ENCODE assay signal across 1 cellular context in the genomic region with DNA sequence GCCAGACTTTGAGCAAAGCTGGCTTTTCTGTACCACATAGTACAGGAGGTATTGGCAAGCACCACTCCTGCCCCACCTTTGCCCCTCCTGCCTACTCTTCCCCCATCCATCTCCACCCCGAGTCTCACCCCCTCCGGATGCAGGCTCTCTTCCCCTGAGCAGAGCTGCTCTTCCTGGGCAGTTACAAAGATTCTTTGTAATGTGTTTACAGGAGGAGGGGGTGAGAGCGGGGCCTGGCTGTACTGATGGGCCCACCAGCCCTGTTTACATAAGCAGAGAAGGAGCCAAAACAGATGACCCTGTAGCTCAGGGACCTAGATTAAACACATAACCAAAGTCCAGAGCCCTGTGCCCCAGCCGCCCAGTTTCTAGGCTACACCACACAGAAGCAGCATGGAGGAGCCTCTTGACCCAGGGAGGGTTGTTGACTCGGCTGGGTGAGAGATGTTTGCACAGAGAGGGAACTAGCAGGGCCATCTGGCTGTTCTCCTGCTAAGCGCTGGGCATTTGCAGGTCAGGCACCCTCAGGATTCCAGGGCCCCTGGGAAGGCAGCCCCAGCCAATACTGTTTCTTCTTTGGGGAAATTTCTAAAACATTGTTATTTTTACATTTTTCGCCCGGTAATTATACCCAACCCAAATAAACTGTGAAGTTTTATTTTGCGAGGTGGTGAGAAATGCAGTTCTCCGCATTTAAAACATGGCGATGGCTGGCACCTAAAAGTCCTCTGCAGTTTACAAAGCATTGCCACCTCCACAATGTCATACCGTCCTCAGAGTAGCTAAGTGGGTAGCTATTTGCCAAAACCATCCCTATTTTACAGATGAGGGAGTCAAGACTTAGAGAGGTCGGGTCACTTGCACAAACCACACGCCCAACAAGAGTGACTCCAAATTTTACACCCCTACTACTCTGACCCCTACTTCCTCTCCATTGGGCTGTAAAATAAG.
TF ChIP-seq lines count a peak whose summit lies in the region.

No MANE protein-coding gene starts in this region.

TF ChIP-seq in HepG2, 621 proteins besides CTCF, POLR2A, EP300 and RAD21 (continued from another document and continues in another):
- TF ChIP-seq, protein P1, sequence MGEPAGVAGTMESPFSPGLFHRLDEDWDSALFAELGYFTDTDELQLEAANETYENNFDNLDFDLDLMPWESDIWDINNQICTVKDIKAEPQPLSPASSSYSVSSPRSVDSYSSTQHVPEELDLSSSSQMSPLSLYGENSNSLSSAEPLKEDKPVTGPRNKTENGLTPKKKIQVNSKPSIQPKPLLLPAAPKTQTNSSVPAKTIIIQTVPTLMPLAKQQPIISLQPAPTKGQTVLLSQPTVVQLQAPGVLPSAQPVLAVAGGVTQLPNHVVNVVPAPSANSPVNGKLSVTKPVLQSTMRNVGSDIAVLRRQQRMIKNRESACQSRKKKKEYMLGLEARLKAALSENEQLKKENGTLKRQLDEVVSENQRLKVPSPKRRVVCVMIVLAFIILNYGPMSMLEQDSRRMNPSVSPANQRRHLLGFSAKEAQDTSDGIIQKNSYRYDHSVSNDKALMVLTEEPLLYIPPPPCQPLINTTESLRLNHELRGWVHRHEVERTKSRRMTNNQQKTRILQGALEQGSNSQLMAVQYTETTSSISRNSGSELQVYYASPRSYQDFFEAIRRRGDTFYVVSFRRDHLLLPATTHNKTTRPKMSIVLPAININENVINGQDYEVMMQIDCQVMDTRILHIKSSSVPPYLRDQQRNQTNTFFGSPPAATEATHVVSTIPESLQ (CRISPR knock-in tag; conservative IDR thresholded peaks at IDR 0.05): no peak
- TF ChIP-seq STAT5B (CRISPR knock-in tag; IDR thresholded peaks at IDR 0.05) (0 out of 2 replicates have a peak, but pooled peaks have one; percentile 33), MEF2D (CRISPR knock-in tag; IDR thresholded peaks at IDR 0.05) (peak; percentile 89), HHEX (CRISPR knock-in tag; IDR thresholded peaks at IDR 0.05) (peak; percentile 55; the same call in 1 of the 2 replicates), GLI4 (CRISPR knock-in tag; IDR thresholded peaks at IDR 0.05; ENCODE audit: borderline replicate concordance) (no peak), KMT2B (CRISPR knock-in tag; IDR thresholded peaks at IDR 0.05) (no peak; the same call in 1 of the 2 replicates), ZNF841 (CRISPR knock-in tag; IDR thresholded peaks at IDR 0.05; ENCODE audit: borderline replicate concordance) (no peak), ZBTB7A (CRISPR knock-in tag; IDR thresholded peaks at IDR 0.05) (peak; percentile 69; the same call in 1 of the 2 replicates), ZNF44 (CRISPR knock-in tag; IDR thresholded peaks at IDR 0.05) (no peak), KLF9 (CRISPR knock-in tag; IDR thresholded peaks at IDR 0.05; ENCODE audit: low read depth) (no peak), LCORL (IDR thresholded peaks at IDR 0.05) (peak; percentile 81), LCORL (CRISPR knock-in tag; IDR thresholded peaks at IDR 0.05) (peak; percentile 100), CREM (IDR thresholded peaks at IDR 0.05) (peak; percentile 91), CREM (CRISPR knock-in tag; IDR thresholded peaks at IDR 0.05) (no peak), ZNF383 (CRISPR knock-in tag; IDR thresholded peaks at IDR 0.05; ENCODE audit: borderline replicate concordance) (no peak), POLR2AphosphoS2 (IDR thresholded peaks at IDR 0.05; ENCODE audit: low read depth, low read length) (no peak), FOXA1 (IDR thresholded peaks at IDR 0.05) (peak; percentile 97), FOXA1 (CRISPR knock-in tag; IDR thresholded peaks at IDR 0.05) (peak; percentile 99), ZFP36 (IDR thresholded peaks at IDR 0.05; ENCODE audit: borderline replicate concordance, low read depth, low read length, partially characterized antibody) (no peak), KDM5A (IDR thresholded peaks at IDR 0.05; ENCODE audit: borderline replicate concordance, low read length) (peak; percentile 61; the same call in 1 of the 2 replicates), ZNF230 (CRISPR knock-in tag; IDR thresholded peaks at IDR 0.05) (peak; percentile 49; the same call in 1 of the 2 replicates), PAF1 (CRISPR knock-in tag; IDR thresholded peaks at IDR 0.05) (no peak), ZNF607 (CRISPR knock-in tag; IDR thresholded peaks at IDR 0.05; ENCODE audit: borderline replicate concordance) (peak; percentile 86; the same call in 1 of the 2 replicates), ZNF788 (CRISPR knock-in tag; IDR thresholded peaks at IDR 0.05; ENCODE audit: borderline replicate concordance) (peak; percentile 99), FOSL2 (CRISPR knock-in tag; IDR thresholded peaks at IDR 0.05) (peak; percentile 52), ZNF224 (CRISPR knock-in tag; IDR thresholded peaks at IDR 0.05) (0 out of 2 replicates have a peak, but pooled peaks have one; percentile 40), ZNF501 (CRISPR knock-in tag; IDR thresholded peaks at IDR 0.05) (peak; percentile 89)
- TF ChIP-seq, protein P2, sequence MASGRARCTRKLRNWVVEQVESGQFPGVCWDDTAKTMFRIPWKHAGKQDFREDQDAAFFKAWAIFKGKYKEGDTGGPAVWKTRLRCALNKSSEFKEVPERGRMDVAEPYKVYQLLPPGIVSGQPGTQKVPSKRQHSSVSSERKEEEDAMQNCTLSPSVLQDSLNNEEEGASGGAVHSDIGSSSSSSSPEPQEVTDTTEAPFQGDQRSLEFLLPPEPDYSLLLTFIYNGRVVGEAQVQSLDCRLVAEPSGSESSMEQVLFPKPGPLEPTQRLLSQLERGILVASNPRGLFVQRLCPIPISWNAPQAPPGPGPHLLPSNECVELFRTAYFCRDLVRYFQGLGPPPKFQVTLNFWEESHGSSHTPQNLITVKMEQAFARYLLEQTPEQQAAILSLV (CRISPR knock-in tag; IDR thresholded peaks at IDR 0.05; ENCODE audit: borderline replicate concordance): no peak; the same call in 1 of the 2 replicates
- TF ChIP-seq, protein P3, sequence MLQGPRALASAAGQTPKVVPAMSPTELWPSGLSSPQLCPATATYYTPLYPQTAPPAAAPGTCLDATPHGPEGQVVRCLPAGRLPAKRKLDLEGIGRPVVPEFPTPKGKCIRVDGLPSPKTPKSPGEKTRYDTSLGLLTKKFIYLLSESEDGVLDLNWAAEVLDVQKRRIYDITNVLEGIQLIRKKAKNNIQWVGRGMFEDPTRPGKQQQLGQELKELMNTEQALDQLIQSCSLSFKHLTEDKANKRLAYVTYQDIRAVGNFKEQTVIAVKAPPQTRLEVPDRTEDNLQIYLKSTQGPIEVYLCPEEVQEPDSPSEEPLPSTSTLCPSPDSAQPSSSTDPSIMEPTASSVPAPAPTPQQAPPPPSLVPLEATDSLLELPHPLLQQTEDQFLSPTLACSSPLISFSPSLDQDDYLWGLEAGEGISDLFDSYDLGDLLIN (CRISPR knock-in tag; IDR thresholded peaks at IDR 0.05; ENCODE audit: borderline replicate concordance): no peak
- TF ChIP-seq, protein P4, sequence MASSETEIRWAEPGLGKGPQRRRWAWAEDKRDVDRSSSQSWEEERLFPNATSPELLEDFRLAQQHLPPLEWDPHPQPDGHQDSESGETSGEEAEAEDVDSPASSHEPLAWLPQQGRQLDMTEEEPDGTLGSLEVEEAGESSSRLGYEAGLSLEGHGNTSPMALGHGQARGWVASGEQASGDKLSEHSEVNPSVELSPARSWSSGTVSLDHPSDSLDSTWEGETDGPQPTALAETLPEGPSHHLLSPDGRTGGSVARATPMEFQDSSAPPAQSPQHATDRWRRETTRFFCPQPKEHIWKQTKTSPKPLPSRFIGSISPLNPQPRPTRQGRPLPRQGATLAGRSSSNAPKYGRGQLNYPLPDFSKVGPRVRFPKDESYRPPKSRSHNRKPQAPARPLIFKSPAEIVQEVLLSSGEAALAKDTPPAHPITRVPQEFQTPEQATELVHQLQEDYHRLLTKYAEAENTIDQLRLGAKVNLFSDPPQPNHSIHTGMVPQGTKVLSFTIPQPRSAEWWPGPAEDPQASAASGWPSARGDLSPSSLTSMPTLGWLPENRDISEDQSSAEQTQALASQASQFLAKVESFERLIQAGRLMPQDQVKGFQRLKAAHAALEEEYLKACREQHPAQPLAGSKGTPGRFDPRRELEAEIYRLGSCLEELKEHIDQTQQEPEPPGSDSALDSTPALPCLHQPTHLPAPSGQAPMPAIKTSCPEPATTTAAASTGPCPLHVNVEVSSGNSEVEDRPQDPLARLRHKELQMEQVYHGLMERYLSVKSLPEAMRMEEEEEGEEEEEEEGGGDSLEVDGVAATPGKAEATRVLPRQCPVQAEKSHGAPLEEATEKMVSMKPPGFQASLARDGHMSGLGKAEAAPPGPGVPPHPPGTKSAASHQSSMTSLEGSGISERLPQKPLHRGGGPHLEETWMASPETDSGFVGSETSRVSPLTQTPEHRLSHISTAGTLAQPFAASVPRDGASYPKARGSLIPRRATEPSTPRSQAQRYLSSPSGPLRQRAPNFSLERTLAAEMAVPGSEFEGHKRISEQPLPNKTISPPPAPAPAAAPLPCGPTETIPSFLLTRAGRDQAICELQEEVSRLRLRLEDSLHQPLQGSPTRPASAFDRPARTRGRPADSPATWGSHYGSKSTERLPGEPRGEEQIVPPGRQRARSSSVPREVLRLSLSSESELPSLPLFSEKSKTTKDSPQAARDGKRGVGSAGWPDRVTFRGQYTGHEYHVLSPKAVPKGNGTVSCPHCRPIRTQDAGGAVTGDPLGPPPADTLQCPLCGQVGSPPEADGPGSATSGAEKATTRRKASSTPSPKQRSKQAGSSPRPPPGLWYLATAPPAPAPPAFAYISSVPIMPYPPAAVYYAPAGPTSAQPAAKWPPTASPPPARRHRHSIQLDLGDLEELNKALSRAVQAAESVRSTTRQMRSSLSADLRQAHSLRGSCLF (CRISPR knock-in tag; IDR thresholded peaks at IDR 0.05; ENCODE audit: borderline replicate concordance): no peak
- TF ChIP-seq, protein P5, sequence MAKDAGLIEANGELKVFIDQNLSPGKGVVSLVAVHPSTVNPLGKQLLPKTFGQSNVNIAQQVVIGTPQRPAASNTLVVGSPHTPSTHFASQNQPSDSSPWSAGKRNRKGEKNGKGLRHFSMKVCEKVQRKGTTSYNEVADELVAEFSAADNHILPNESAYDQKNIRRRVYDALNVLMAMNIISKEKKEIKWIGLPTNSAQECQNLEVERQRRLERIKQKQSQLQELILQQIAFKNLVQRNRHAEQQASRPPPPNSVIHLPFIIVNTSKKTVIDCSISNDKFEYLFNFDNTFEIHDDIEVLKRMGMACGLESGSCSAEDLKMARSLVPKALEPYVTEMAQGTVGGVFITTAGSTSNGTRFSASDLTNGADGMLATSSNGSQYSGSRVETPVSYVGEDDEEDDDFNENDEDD (CRISPR knock-in tag; IDR thresholded peaks at IDR 0.05; ENCODE audit: borderline replicate concordance): no peak
- TF ChIP-seq, protein P6, sequence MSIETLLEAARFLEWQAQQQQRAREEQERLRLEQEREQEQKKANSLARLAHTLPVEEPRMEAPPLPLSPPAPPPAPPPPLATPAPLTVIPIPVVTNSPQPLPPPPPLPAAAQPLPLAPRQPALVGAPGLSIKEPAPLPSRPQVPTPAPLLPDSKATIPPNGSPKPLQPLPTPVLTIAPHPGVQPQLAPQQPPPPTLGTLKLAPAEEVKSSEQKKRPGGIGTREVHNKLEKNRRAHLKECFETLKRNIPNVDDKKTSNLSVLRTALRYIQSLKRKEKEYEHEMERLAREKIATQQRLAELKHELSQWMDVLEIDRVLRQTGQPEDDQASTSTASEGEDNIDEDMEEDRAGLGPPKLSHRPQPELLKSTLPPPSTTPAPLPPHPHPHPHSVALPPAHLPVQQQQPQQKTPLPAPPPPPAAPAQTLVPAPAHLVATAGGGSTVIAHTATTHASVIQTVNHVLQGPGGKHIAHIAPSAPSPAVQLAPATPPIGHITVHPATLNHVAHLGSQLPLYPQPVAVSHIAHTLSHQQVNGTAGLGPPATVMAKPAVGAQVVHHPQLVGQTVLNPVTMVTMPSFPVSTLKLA (IDR thresholded peaks at IDR 0.05): peak; percentile 75
- TF ChIP-seq, protein P7, sequence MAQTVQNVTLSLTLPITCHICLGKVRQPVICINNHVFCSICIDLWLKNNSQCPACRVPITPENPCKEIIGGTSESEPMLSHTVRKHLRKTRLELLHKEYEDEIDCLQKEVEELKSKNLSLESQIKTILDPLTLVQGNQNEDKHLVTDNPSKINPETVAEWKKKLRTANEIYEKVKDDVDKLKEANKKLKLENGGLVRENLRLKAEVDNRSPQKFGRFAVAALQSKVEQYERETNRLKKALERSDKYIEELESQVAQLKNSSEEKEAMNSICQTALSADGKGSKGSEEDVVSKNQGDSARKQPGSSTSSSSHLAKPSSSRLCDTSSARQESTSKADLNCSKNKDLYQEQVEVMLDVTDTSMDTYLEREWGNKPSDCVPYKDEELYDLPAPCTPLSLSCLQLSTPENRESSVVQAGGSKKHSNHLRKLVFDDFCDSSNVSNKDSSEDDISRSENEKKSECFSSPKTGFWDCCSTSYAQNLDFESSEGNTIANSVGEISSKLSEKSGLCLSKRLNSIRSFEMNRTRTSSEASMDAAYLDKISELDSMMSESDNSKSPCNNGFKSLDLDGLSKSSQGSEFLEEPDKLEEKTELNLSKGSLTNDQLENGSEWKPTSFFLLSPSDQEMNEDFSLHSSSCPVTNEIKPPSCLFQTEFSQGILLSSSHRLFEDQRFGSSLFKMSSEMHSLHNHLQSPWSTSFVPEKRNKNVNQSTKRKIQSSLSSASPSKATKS (CRISPR knock-in tag; IDR thresholded peaks at IDR 0.05): no peak
- TF ChIP-seq, protein P8, sequence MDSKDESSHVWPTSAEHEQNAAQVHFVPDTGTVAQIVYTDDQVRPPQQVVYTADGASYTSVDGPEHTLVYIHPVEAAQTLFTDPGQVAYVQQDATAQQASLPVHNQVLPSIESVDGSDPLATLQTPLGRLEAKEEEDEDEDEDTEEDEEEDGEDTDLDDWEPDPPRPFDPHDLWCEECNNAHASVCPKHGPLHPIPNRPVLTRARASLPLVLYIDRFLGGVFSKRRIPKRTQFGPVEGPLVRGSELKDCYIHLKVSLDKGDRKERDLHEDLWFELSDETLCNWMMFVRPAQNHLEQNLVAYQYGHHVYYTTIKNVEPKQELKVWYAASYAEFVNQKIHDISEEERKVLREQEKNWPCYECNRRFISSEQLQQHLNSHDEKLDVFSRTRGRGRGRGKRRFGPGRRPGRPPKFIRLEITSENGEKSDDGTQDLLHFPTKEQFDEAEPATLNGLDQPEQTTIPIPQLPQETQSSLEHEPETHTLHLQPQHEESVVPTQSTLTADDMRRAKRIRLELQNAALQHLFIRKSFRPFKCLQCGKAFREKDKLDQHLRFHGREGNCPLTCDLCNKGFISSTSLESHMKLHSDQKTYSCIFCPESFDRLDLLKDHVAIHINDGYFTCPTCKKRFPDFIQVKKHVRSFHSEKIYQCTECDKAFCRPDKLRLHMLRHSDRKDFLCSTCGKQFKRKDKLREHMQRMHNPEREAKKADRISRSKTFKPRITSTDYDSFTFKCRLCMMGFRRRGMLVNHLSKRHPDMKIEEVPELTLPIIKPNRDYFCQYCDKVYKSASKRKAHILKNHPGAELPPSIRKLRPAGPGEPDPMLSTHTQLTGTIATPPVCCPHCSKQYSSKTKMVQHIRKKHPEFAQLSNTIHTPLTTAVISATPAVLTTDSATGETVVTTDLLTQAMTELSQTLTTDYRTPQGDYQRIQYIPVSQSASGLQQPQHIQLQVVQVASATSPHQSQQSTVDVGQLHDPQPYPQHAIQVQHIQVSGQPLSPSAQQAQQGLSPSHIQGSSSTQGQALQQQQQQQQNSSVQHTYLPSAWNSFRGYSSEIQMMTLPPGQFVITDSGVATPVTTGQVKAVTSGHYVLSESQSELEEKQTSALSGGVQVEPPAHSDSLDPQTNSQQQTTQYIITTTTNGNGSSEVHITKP (CRISPR knock-in tag; IDR thresholded peaks at IDR 0.05; ENCODE audit: low read depth): 0 out of 2 replicates have a peak, but pooled peaks have one; percentile 81
- TF ChIP-seq, protein P9, sequence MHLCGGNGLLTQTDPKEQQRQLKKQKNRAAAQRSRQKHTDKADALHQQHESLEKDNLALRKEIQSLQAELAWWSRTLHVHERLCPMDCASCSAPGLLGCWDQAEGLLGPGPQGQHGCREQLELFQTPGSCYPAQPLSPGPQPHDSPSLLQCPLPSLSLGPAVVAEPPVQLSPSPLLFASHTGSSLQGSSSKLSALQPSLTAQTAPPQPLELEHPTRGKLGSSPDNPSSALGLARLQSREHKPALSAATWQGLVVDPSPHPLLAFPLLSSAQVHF (CRISPR knock-in tag; IDR thresholded peaks at IDR 0.05): no peak
